Comparison of ENCODE assay signal across 8 cellular contexts in genomic region chr9:130268521-130269131, GRCh38. TPM values are rescaled to one million over a fixed set of nuclear protein-coding genes. Genes with fewer than 3 reads are reported as not detected.
DNase-seq lines count a peak whose midpoint lies in the region; ATAC-seq and TF ChIP-seq lines count a peak whose summit lies in the region.
"Had no signal": no experiment of that assay in that cellular context is flagged by ENCODE, and none has a peak within 500 bp of the region (broad histone marks: within the 10 kb centered on the region; RNA-seq: fewer than 3 reads in every experiment).

No MANE protein-coding gene starts in this region.

- no peak overlapping the region for H3K4me3 Mint-ChIP-seq in T-cell
- H3K4me3 Mint-ChIP-seq: activated T-helper 17 cell treated with anti-CD3 and anti-CD28 coated beads, Interleukin-2, amount 50 U/mL, for 72 hours had no signal

- no peak for TF ChIP-seq EP300 in stomach (IDR thresholded peaks at IDR 0.05)

- POLR2A ChIA-PET in T-cell (lab: Charles Lee) = no interaction called here

- peaks cover 53 to 58% of the 10 kb centered on the region in 2 donors for H3K27me3 Mint-ChIP-seq in T-cell

- intact Hi-C loops in heart right ventricle (cut with DNase I) = loop anchor here in 2 of 10 donors (10.0 kb wide), 1 partner anchor 56 kb away; no protein-coding TSS in a partner anchor
- intact Hi-C loops in stomach (cut with DNase I; ENCODE audit: low total_unique reads) = no loop called here

- H3K27me3 ChIP-seq in HUES64 (ENCODE audit: insufficient read depth, low read length) (peaks cover 35% of the 10 kb centered on the region), heart right ventricle (peaks cover 0 to 49% (median 41%) of the 10 kb centered on the region in 7 donors), stomach (peaks cover 0 to 53% (median 43%) of the 10 kb centered on the region in 3 donors)

- peak overlapping the region; percentile 49; the same call in 1 of the 2 replicates for H3K9ac ChIP-seq in HUES64 (ENCODE audit: low read depth, low read length)

- H3K36me3 Mint-ChIP-seq in T-cell = no peaks in the 10 kb centered on the region

- no peak for TF ChIP-seq CTCF in heart right ventricle (IDR thresholded peaks at IDR 0.05)
- TF ChIP-seq CTCF in stomach (IDR thresholded peaks at IDR 0.05) = no peak

- H3K4me1 Mint-ChIP-seq in T-cell = peaks cover 9 to 12% (median 12%) of the 10 kb centered on the region in 3 donors

- no peak overlapping the region for H3K27ac Mint-ChIP-seq in T-cell
- H3K27ac Mint-ChIP-seq: activated T-helper 17 cell treated with anti-CD3 and anti-CD28 coated beads, Interleukin-2, amount 50 U/mL, for 72 hours had no signal

- H3K9me3 ChIP-seq in HUES64 (ENCODE audit: insufficient read depth, low read depth, low read length) (no peaks in the 10 kb centered on the region), heart right ventricle (no peaks in the 10 kb centered on the region), stomach (no peaks in the 10 kb centered on the region)

- H3K36me3 ChIP-seq in HUES64 (ENCODE audit: insufficient read depth, low read length) (no peaks in the 10 kb centered on the region), heart right ventricle (no peaks in the 10 kb centered on the region), stomach (no peaks in the 10 kb centered on the region)

- DNase-seq in NCI-H69 (lab: John Stamatoyannopoulos, UW) (peak; percentile 90), heart right ventricle (no peak), stomach (no peak), T-cell (no peak)

- H3K9me3 Mint-ChIP-seq in T-cell = no peaks in the 10 kb centered on the region
- H3K9me3 Mint-ChIP-seq: activated T-helper 17 cell treated with anti-CD3 and anti-CD28 coated beads, Interleukin-2, amount 50 U/mL, for 72 hours had no signal

- peak overlapping the region; percentile 18; the same call in 1 of the 2 replicates for H3K4me3 ChIP-seq in HUES64 (ENCODE audit: low read length)
- H3K4me3 ChIP-seq in heart right ventricle = peak overlapping the region in 4 of 10 donors; percentile 15 to 36 (median 23)
- H3K4me3 ChIP-seq in stomach = no peak overlapping the region

- peak overlapping the region; percentile 67 for H3K27ac ChIP-seq in HUES64 (ENCODE audit: low read depth, low read length)
- peak overlapping the region in 9 of 10 donors; percentile 15 to 79 (median 65) for H3K27ac ChIP-seq in heart right ventricle
- H3K27ac ChIP-seq in stomach = peak overlapping the region in 4 of 5 donors; percentile 46 to 77 (median 62)

- CTCF ChIA-PET in T-cell (lab: Charles Lee) = no interaction called here

- WGBS in HUES64 = 46% methylated on average over 14 of the region's 14 CpGs
- WGBS in heart right ventricle, 2 donors = 43 to 46% methylated on average over 14 of the region's 14 CpGs
- 29 to 36% (median 33%) methylated on average over 14 of the region's 14 CpGs for WGBS in stomach, 5 donors

- H3K4me1 ChIP-seq in HUES64 (ENCODE audit: insufficient read depth, low read length) (peaks cover 15% of the 10 kb centered on the region), heart right ventricle (peaks cover 0 to 64% (median 27%) of the 10 kb centered on the region in 9 donors), stomach (peaks cover 10 to 30% (median 14%) of the 10 kb centered on the region in 4 donors)

- ATAC-seq in heart right ventricle (peak in 4 of 8 donors; percentile 10 to 23 (median 21)), HG03175 (IDR thresholded peaks at IDR 0.05; ENCODE audit: unreplicated experiment) (no peak), T-cell (replicated peaks in 1 of 4) (no peak), GM19328 (IDR thresholded peaks at IDR 0.05; ENCODE audit: unreplicated experiment) (no peak)
- ATAC-seq: activated T-helper 17 cell treated with anti-CD3 and anti-CD28 coated beads, Interleukin-2, amount 50 U/mL, for 72 hours had no signal

- TF ChIP-seq POLR2A in stomach (IDR thresholded peaks at IDR 0.05) = no peak

RNA-seq across cellular contexts. Expression of gene HMCN2, which starts 3.1 kb away (rescaled TPM):
- 1.0 TPM for polyA plus RNA-seq in HUES64 (2013, experiment 1 of 2)
- polyA plus RNA-seq in HUES64 (2013, experiment 2 of 2) = 1.6 TPM
- total RNA-seq in heart right ventricle (1 to 10 TPM; 2.6 to 6.1 (median 4.9) TPM), stomach (10 to 100 TPM in 1 of 5 donors, 1 to 10 TPM in 4; 1.7 to 21.1 (median 7.5) TPM), T-cell (under 1 TPM in 1 of 5 donors, not detected in 4; 0.03 TPM)
- polyA plus RNA-seq in heart right ventricle (10 to 100 TPM in 1 of 2 donors, 1 to 10 TPM in 1; 6.2 to 10.2 TPM), stomach (1 to 10 TPM; 1.1 to 7.3 (median 1.2) TPM)
- total RNA-seq: activated T-helper 17 cell treated with anti-CD3 and anti-CD28 coated beads, Interleukin-2, amount 50 U/mL, for 72 hours had no signal
